ENCODE assay signal across 9 cellular contexts in the genomic region with DNA sequence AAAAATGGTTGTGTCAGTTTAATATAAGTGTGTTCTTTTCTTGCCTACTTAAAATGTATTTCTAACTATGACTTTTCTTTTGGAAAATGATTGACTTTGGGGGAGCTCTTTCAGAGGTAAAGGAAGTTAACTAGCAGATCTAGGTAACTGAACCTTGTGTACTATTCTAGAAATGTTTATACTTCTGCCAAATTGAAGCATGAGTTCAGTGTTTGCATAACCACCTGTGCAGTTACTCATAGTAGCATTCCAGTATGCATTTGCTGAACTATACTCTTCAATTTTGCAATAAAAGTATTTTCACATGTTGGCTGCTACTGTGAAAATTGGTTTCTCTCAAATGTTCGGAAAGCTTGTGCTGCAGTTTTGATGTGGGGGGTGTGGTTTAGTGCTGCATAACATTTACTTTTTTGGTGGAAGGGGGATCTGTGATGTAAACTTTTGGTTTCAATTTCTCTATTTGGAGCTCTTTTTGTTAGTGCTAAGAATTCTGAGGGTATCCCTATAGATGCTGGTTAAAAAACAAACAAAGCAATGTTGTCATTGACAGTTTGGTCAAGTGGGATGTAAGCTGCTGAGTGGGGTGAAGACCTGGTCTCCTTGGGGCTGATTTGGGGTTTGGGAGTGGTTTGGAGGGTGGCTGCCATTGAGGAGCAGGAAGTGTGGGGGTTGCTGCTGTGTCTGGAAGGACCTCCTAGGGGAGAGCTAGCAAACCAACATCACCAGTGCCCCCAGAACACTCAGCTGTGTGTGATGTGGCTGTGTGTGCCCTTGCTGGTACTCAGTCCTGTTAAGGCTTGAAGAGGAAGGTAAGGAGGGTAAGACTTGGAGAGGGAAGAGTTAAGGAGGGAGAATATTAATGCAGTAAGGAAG.
A peak's percentile ranks its signal among the peaks of the same experiment; 100 is the strongest.
DNase-seq lines count a peak whose midpoint lies in the region; ATAC-seq, FAIRE-seq and TF ChIP-seq lines count a peak whose summit lies in the region.
"Had no signal": no experiment of that assay in that cellular context is flagged by ENCODE, and none has a peak within 500 bp of the region (broad histone marks: within the 10 kb centered on the region; RNA-seq: fewer than 3 reads in every experiment).

No MANE protein-coding gene starts in this region.

- TF ChIP-seq CTCF in RWPE1 (conservative IDR thresholded peaks at IDR 0.05; ENCODE audit: low read depth) (no peak), H1 (IDR thresholded peaks at IDR 0.05; ENCODE audit: control extremely low read depth in 1 of 3, insufficient read depth in 1 of 3, low read depth in 1 of 3, low read length in 3 of 3) (no peak), suprapubic skin (IDR thresholded peaks at IDR 0.05) (no peak)

- TF ChIP-seq EP300 in H1 (IDR thresholded peaks at IDR 0.05; ENCODE audit: borderline replicate concordance in 1 of 2, low read depth in 2 of 2, low read length in 2 of 2) = no peak
- TF ChIP-seq EP300 in suprapubic skin (IDR thresholded peaks at IDR 0.05) = no peak

- ATAC-seq in GM21447 (IDR thresholded peaks at IDR 0.05; ENCODE audit: unreplicated experiment) (peak; percentile 45), GM21360 (IDR thresholded peaks at IDR 0.05; ENCODE audit: unreplicated experiment) (no peak)

- H2BK15ac ChIP-seq in H1 (ENCODE audit: low read length) = no peak overlapping the region

- H3K36me3 ChIP-seq in BLaER1 treated with 17β-estradiol and CSF1 and Interleukin-3, amounts not matched to agents 10 nM and 100 nM = no peaks in the 10 kb centered on the region; a peak in 1 of 22 replicates
- H3K36me3 ChIP-seq in H1 (ENCODE audit: control insufficient read depth in 2 of 4, insufficient read depth in 4 of 4, low read length in 3 of 4) = no peaks in the 10 kb centered on the region
- no peaks in the 10 kb centered on the region for H3K36me3 ChIP-seq in suprapubic skin

- 0 out of 2 replicates have a peak overlapping the region, but pooled peaks have one; percentile 6 for H2BK5ac ChIP-seq in H1 (ENCODE audit: low read depth, low read length)

- no peak overlapping the region for H3K18ac ChIP-seq in H1 (ENCODE audit: extremely low read depth, low read length)

- WGBS in H1 (ENCODE audit: extremely low coverage in 1 of 2, insufficient coverage in 1 of 2, insufficient read length in 1 of 2, insufficient replicate concordance in 2 of 2, low coverage in 1 of 2, low lambda C conversion rate in 2 of 2, missing lambda C conversion rate in 1 of 2), 2 experiments = 85% methylated on average over 1 of the region's 1 CpG; no CpG with 5 or more reads in 1 of the 2 experiments
- WGBS in suprapubic skin = 69% methylated on average over 1 of the region's 1 CpG

- no peak overlapping the region for H2BK120ac ChIP-seq in H1 (replicated peaks; ENCODE audit: low read depth, low read length)

- no peak overlapping the region for H3K9ac ChIP-seq in BLaER1 treated with 17β-estradiol and CSF1 and Interleukin-3, amounts not matched to agents 10 nM and 100 nM
- no peak overlapping the region for H3K9ac ChIP-seq in H1 (replicated peaks in 1 of 4; ENCODE audit: extremely low read depth in 1 of 4, low read depth in 3 of 4, low read length in 3 of 4)

- DNase-seq in RWPE1 (ENCODE audit: low spot score) = no peak
- DNase-seq in H1 (ENCODE audit: low read depth in 1 of 2, low spot score in 2 of 2) = no peak
- no peak for DNase-seq in 8988T
- no peak for DNase-seq in suprapubic skin (ENCODE audit: low spot score in 2 of 2)
- DNase-seq in NCI-H2171 (lab: John Stamatoyannopoulos, UW) = no peak
- DNase-seq: NCI-H1092 had no signal

- no peaks in the 10 kb centered on the region for H4K20me1 ChIP-seq in BLaER1 treated with 17β-estradiol and CSF1 and Interleukin-3, amounts not matched to agents 10 nM and 100 nM
- H4K20me1 ChIP-seq in H1 (replicated peaks in 1 of 2; ENCODE audit: control insufficient read depth in 1 of 2, insufficient read depth in 2 of 2, low read length in 2 of 2) = peaks cover 0 to 2% of the 10 kb centered on the region in 2 experiments

- no peak overlapping the region for H2AK5ac ChIP-seq in H1 (ENCODE audit: low read depth, low read length)

- TF ChIP-seq POLR2A in H1 (IDR thresholded peaks at IDR 0.05; ENCODE audit: control extremely low read depth in 1 of 2, low read depth in 2 of 2, low read length in 2 of 2) (no peak), suprapubic skin (IDR thresholded peaks at IDR 0.05) (no peak)

- peaks cover 3 to 96% of the 10 kb centered on the region in 2 experiments; a peak in 3 of 4 replicates for H3K79me2 ChIP-seq in H1 (ENCODE audit: control insufficient read depth in 1 of 2, insufficient read depth in 2 of 2, low read length in 2 of 2)

- TF ChIP-seq RAD21 in H1 (IDR thresholded peaks at IDR 0.05 in 1 of 2, conservative IDR thresholded peaks at IDR 0.05 in 1 of 2; ENCODE audit: low read depth in 2 of 2, low read length in 2 of 2) = no peak

- peak overlapping the region; percentile 40 to 78 (median 63) for H3K4me2 ChIP-seq in BLaER1 treated with 17β-estradiol and CSF1 and Interleukin-3, amounts not matched to agents 10 nM and 100 nM
- no peak overlapping the region for H3K4me2 ChIP-seq in H1 (ENCODE audit: insufficient read depth in 1 of 2, low read depth in 2 of 2, low read length in 2 of 2)

- peaks cover 16 to 32% (median 29%) of the 10 kb centered on the region in 10 experiments; a peak in 19 of 20 replicates for H3K4me1 ChIP-seq in BLaER1 treated with 17β-estradiol and CSF1 and Interleukin-3, amounts not matched to agents 10 nM and 100 nM
- peaks cover 4 to 29% (median 13%) of the 10 kb centered on the region in 4 experiments; a peak in 6 of 7 replicates for H3K4me1 ChIP-seq in H1 (replicated peaks in 1 of 4; ENCODE audit: control insufficient read depth in 3 of 4, insufficient read depth in 4 of 4, low read length in 3 of 4)
- H3K4me1 ChIP-seq in suprapubic skin = peaks cover 35% of the 10 kb centered on the region

- no peak overlapping the region for H2AFZ ChIP-seq in H1 (ENCODE audit: low read length)

- H3K23ac ChIP-seq in H1 (ENCODE audit: insufficient read length) = no peak overlapping the region

- H3K9me3 ChIP-seq in BLaER1 treated with 17β-estradiol and CSF1 and Interleukin-3, amounts not matched to agents 10 nM and 100 nM (replicated peaks in 1 of 11) = 0 out of 22 replicates have a peak, but pooled peaks cover 0 to 6% (median 0%) of the 10 kb centered on the region in 11 experiments
- H3K9me3 ChIP-seq in H1 (ENCODE audit: insufficient read depth in 2 of 2, low read depth in 1 of 2, low read length in 1 of 2) = no peaks in the 10 kb centered on the region
- no peaks in the 10 kb centered on the region for H3K9me3 ChIP-seq in suprapubic skin

- no peak overlapping the region for H4K8ac ChIP-seq in H1 (ENCODE audit: extremely low read depth, insufficient read depth, low read length)

- H3K56ac ChIP-seq in H1 (replicated peaks; ENCODE audit: insufficient read length, low read depth, low read length) = no peak overlapping the region

- H3K4ac ChIP-seq in H1 (replicated peaks; ENCODE audit: insufficient read length, low read depth, low read length) = no peak overlapping the region

- H3K4me3 ChIP-seq in BLaER1 treated with 17β-estradiol and CSF1 and Interleukin-3, amounts not matched to agents 10 nM and 100 nM = no peak overlapping the region
- H3K4me3 ChIP-seq in H1 (ENCODE audit: extremely low read depth in 1 of 4, insufficient read depth in 2 of 4, low read depth in 3 of 4, low read length in 4 of 4) = no peak overlapping the region
- no peak overlapping the region for H3K4me3 ChIP-seq in suprapubic skin

- no peak overlapping the region for H2BK20ac ChIP-seq in H1 (ENCODE audit: low read length)

- CTCF ChIA-PET in RWPE1 (lab: Yijun Ruan, JAX) (interaction anchor here (1.0 kb wide), 1 partner anchor 102 kb away, joined by 4 read pairs; no protein-coding TSS in a partner anchor), H1 (lab: Charles Lee; ENCODE audit: partially characterized antibody) (interaction anchor here (0.6 to 1.3 kb wide), 3 partner anchors 9 to 524 kb away, joined by 3 to 5 read pairs (median 3); no protein-coding TSS in a partner anchor)

- 0 out of 2 replicates have a peak, but pooled peaks cover 3% of the 10 kb centered on the region for H3K23me2 ChIP-seq in H1 (ENCODE audit: low read depth, low read length)

- no peak for FAIRE-seq in H1 (lab: Jason Lieb, UNC)

- H3K79me1 ChIP-seq in H1 (ENCODE audit: low read depth, low read length) = peaks cover 12% of the 10 kb centered on the region; the same call in 1 of the 2 replicates

- POLR2A ChIA-PET in RWPE1 (lab: Yijun Ruan, JAX; ENCODE audit: low non-redundant PET) = no interaction called here
- POLR2A ChIA-PET in H1 (lab: Charles Lee; ENCODE audit: partially characterized antibody) = interaction anchor here (1.9 kb wide), 1 partner anchor 11 kb away, joined by 5 read pairs; no protein-coding TSS in a partner anchor

- H3K27ac ChIP-seq in BLaER1 treated with 17β-estradiol and CSF1 and Interleukin-3, amounts not matched to agents 10 nM and 100 nM = peak overlapping the region in 5 of 11 experiments; percentile 0 to 52 (median 20); a peak in 4 of 22 replicates
- peak overlapping the region; percentile 23; the same call in 1 of the 2 replicates for H3K27ac ChIP-seq in RWPE1
- H3K27ac ChIP-seq in H1 (ENCODE audit: low read depth, low read length) = no peak overlapping the region
- no peak overlapping the region for H3K27ac ChIP-seq in suprapubic skin

- H4K91ac ChIP-seq in H1 (replicated peaks; ENCODE audit: insufficient read length, low read length) = peak overlapping the region; percentile 3

- H2BK12ac ChIP-seq in H1 (ENCODE audit: low read depth, low read length) = no peak overlapping the region

- H4K5ac ChIP-seq in H1 (ENCODE audit: insufficient read length, low read depth, low read length) = no peak overlapping the region

- no peaks in the 10 kb centered on the region for H3K27me3 ChIP-seq in BLaER1 treated with 17β-estradiol and CSF1 and Interleukin-3, amounts not matched to agents 10 nM and 100 nM
- H3K27me3 ChIP-seq in H1 (replicated peaks in 1 of 4; ENCODE audit: control insufficient read depth in 3 of 4, extremely low read depth in 1 of 4, insufficient read depth in 3 of 4, low read length in 3 of 4) (no peaks in the 10 kb centered on the region), suprapubic skin (no peaks in the 10 kb centered on the region)

- no peak overlapping the region for H3K14ac ChIP-seq in H1 (ENCODE audit: insufficient read length)

TF ChIP-seq in H1, 55 proteins besides CTCF, POLR2A, EP300 and RAD21 (continues in another document):
- TF ChIP-seq, protein P1, sequence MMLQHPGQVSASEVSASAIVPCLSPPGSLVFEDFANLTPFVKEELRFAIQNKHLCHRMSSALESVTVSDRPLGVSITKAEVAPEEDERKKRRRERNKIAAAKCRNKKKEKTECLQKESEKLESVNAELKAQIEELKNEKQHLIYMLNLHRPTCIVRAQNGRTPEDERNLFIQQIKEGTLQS (IDR thresholded peaks at IDR 0.05; ENCODE audit: insufficient read depth, low read depth, low read length) = no peak
- TF ChIP-seq CBX5 (IDR thresholded peaks at IDR 0.05; ENCODE audit: low read depth, low read length) (no peak), SP1 (IDR thresholded peaks at IDR 0.05; ENCODE audit: low read depth, low read length) (no peak), CHD1 (IDR thresholded peaks at IDR 0.05; ENCODE audit: low read depth, low read length) (no peak), EZH2 (IDR thresholded peaks at IDR 0.05; ENCODE audit: low read depth, low read length, severe bottlenecking) (no peak), MAFK (IDR thresholded peaks at IDR 0.05; ENCODE audit: low read depth, low read length) (no peak), NANOG (IDR thresholded peaks at IDR 0.05; ENCODE audit: insufficient read depth, low read depth, low read length, poor library complexity, severe bottlenecking) (no peak)

Comparison
In these comparisons a context has a peak if more than half of its experiments do, and no peak if none do; other contexts are left out.
1. H3K4me2 ChIP-seq: peak in BLaER1 treated with 17β-estradiol and CSF1 and Interleukin-3, amounts not matched to agents 10 nM and 100 nM (11 of 11); none in H1 (0 of 2).